In genomic region chr6:134446901-134447300, GRCh38 we compare ENCODE assay signal across 1 cellular context.
TF ChIP-seq lines count a peak whose summit lies in the region.

No MANE protein-coding gene starts in this region.

TF ChIP-seq in HepG2, 621 proteins besides CTCF, POLR2A, EP300 and RAD21 (continued from another document):
- TF ChIP-seq WIZ (CRISPR knock-in tag; IDR thresholded peaks at IDR 0.05), result no peak
- TF ChIP-seq ZNF513 (CRISPR knock-in tag; conservative IDR thresholded peaks at IDR 0.05), result no peak
